Comparison of ENCODE assay signal across 8 cellular contexts in genomic region chr16:88811600-88811849, GRCh38. TPM values are rescaled to one million over a fixed set of nuclear protein-coding genes. Genes with fewer than 3 reads are reported as not detected.
DNase-seq lines count a peak whose midpoint lies in the region; ATAC-seq and TF ChIP-seq lines count a peak whose summit lies in the region.

No MANE protein-coding gene starts in this region.

- H3K27me3 ChIP-seq in CD8-positive, alpha-beta T cell (ENCODE audit: insufficient read depth, low read length): no peaks in the 10 kb centered on the region
- no peaks in the 10 kb centered on the region for H3K27me3 ChIP-seq in H7 (ENCODE audit: control insufficient read depth, insufficient read depth, low read length)
- H3K27me3 ChIP-seq in iPS-20b (ENCODE audit: insufficient read depth, low read length): no peaks in the 10 kb centered on the region
- H3K27me3 ChIP-seq in thoracic aorta (replicated peaks; ENCODE audit: insufficient read depth): no peaks in the 10 kb centered on the region

- CTCF ChIA-PET in CD8-positive, alpha-beta T cell (lab: Charles Lee): interaction anchor here (0.6 to 1.7 kb wide), 7 partner anchors 18 to 220 kb away, joined by 3 to 8 read pairs (median 5); partner anchors contain the start of genes GALNS and TRAPPC2L
- CTCF ChIA-PET in activated CD4-positive, alpha-beta memory T cell treated with anti-CD3 and anti-CD28 coated beads, Interleukin-2, amount 10 ng/mL, durations not matched to agents 7 days and 5 days (lab: Charles Lee): interaction anchor here (1.5 to 5.0 kb wide), 5 partner anchors 30 to 406 kb away, joined by 4 to 36 read pairs (median 19); partner anchors contain the start of genes GALNS, TRAPPC2L and ZNF778

- H3K9me3 Mint-ChIP-seq in CD8-positive, alpha-beta T cell: no peaks in the 10 kb centered on the region
- H3K9me3 Mint-ChIP-seq in activated CD4-positive, alpha-beta memory T cell treated with anti-CD3 and anti-CD28 coated beads, Interleukin-2, amount 10 ng/mL, durations not matched to agents 7 days and 5 days: no peaks in the 10 kb centered on the region

- H3K4me3 Mint-ChIP-seq in CD8-positive, alpha-beta T cell: peak overlapping the region; percentile 97
- H3K4me3 Mint-ChIP-seq in activated CD4-positive, alpha-beta memory T cell treated with anti-CD3 and anti-CD28 coated beads, Interleukin-2, amount 10 ng/mL, durations not matched to agents 7 days and 5 days: peak overlapping the region; percentile 92

- no peaks in the 10 kb centered on the region for H3K9me3 ChIP-seq in CD8-positive, alpha-beta T cell (ENCODE audit: low read length)
- H3K9me3 ChIP-seq in iPS-20b (ENCODE audit: insufficient read depth, low read depth, low read length) (no peaks in the 10 kb centered on the region), thoracic aorta (no peaks in the 10 kb centered on the region)

- peak overlapping the region; percentile 92 for H3K9ac ChIP-seq in iPS-20b (ENCODE audit: low read depth, low read length)

- intact Hi-C loops in CD8-positive, alpha-beta T cell (cut with DNase I, micrococcal nuclease): loop anchor here (1.0 to 5.0 kb wide), 8 partner anchors 8 to 751 kb away; partner anchors contain the start of genes CDT1 (in 2 of the 2), TRAPPC2L (in 2 of the 2), MVD (in 1 of the 2) and PIEZO1 (in 1 of the 2)

- POLR2A ChIA-PET in CD8-positive, alpha-beta T cell (lab: Charles Lee): interaction anchor here (0.6 to 4.0 kb wide), 15 partner anchors 8 to 406 kb away, joined by 3 to 35 read pairs (median 5); partner anchors contain the start of genes CDT1, GALNS, TRAPPC2L and ZC3H18
- POLR2A ChIA-PET in activated CD4-positive, alpha-beta memory T cell treated with anti-CD3 and anti-CD28 coated beads, Interleukin-2, amount 10 ng/mL, durations not matched to agents 7 days and 5 days (lab: Charles Lee): interaction anchor here (1.1 to 11.5 kb wide), 12 partner anchors 8 to 429 kb away, joined by 3 to 249 read pairs (median 6); partner anchors contain the start of genes ACSF3, CDT1, GALNS and MVD

- no peak for TF ChIP-seq CTCF in CD8-positive, alpha-beta T cell (IDR thresholded peaks at IDR 0.05)
- no peak for TF ChIP-seq CTCF in thoracic aorta (IDR thresholded peaks at IDR 0.05)

- DNase-seq in CD8-positive, alpha-beta T cell: no peak
- DNase-seq in H7: no peak
- no peak for DNase-seq in activated CD4-positive, alpha-beta memory T cell treated with anti-CD3 and anti-CD28 coated beads, Interleukin-2, amount 10 ng/mL, durations not matched to agents 7 days and 5 days
- DNase-seq in thoracic aorta (ENCODE audit: low spot score): no peak
- DNase-seq in AG20443 (ENCODE audit: low spot score): no peak
- no peak for DNase-seq in NCI-H748 treated with DMSO at 0.1 percent for 48 hours (lab: John Stamatoyannopoulos, UW)

- H3K4me1 ChIP-seq in CD8-positive, alpha-beta T cell (ENCODE audit: insufficient read depth, low read length): peaks cover 21% of the 10 kb centered on the region
- H3K4me1 ChIP-seq in iPS-20b (ENCODE audit: insufficient read depth, low read length): no peaks in the 10 kb centered on the region
- H3K4me1 ChIP-seq in thoracic aorta (ENCODE audit: control insufficient read depth in 1 of 2, low read depth in 2 of 2): peaks cover 11 to 34% of the 10 kb centered on the region in 2 donors

- H3K36me3 Mint-ChIP-seq in CD8-positive, alpha-beta T cell: peaks cover 14% of the 10 kb centered on the region
- H3K36me3 Mint-ChIP-seq in activated CD4-positive, alpha-beta memory T cell treated with anti-CD3 and anti-CD28 coated beads, Interleukin-2, amount 10 ng/mL, durations not matched to agents 7 days and 5 days (ENCODE audit: low read depth): peaks cover 27% of the 10 kb centered on the region

- H3K4me3 ChIP-seq in CD8-positive, alpha-beta T cell (ENCODE audit: low read depth, low read length): peak overlapping the region; percentile 99
- peak overlapping the region; percentile 86 for H3K4me3 ChIP-seq in H7 (ENCODE audit: insufficient read depth, low read depth, low read length)
- H3K4me3 ChIP-seq in iPS-20b (ENCODE audit: low read length): peak overlapping the region; percentile 91
- H3K4me3 ChIP-seq in thoracic aorta: peak overlapping the region; percentile 87

- peak overlapping the region; percentile 97 for H3K27ac Mint-ChIP-seq in CD8-positive, alpha-beta T cell
- H3K27ac Mint-ChIP-seq in activated CD4-positive, alpha-beta memory T cell treated with anti-CD3 and anti-CD28 coated beads, Interleukin-2, amount 10 ng/mL, durations not matched to agents 7 days and 5 days: peak overlapping the region; percentile 99

- no peak for ATAC-seq in CD8-positive, alpha-beta T cell
- no peak for ATAC-seq in thoracic aorta (ENCODE audit: insufficient number of reproducible peaks, low FRiP score, low read depth)
- no peak for ATAC-seq in HG03175 (IDR thresholded peaks at IDR 0.05; ENCODE audit: unreplicated experiment)

- peaks cover 19% of the 10 kb centered on the region for H3K4me1 Mint-ChIP-seq in CD8-positive, alpha-beta T cell (ENCODE audit: low read depth)
- peaks cover 33% of the 10 kb centered on the region for H3K4me1 Mint-ChIP-seq in activated CD4-positive, alpha-beta memory T cell treated with anti-CD3 and anti-CD28 coated beads, Interleukin-2, amount 10 ng/mL, durations not matched to agents 7 days and 5 days

- peaks cover 12% of the 10 kb centered on the region for H3K36me3 ChIP-seq in CD8-positive, alpha-beta T cell (ENCODE audit: insufficient read depth, low read length)
- H3K36me3 ChIP-seq in H7 (replicated peaks; ENCODE audit: control insufficient read depth, insufficient read depth, low read length) (peaks cover 36% of the 10 kb centered on the region), iPS-20b (ENCODE audit: insufficient read depth, low read depth, low read length) (peaks cover 41% of the 10 kb centered on the region), thoracic aorta (peaks cover 11% of the 10 kb centered on the region)

- H3K27me3 Mint-ChIP-seq in CD8-positive, alpha-beta T cell (ENCODE audit: low read depth): no peaks in the 10 kb centered on the region
- H3K27me3 Mint-ChIP-seq in activated CD4-positive, alpha-beta memory T cell treated with anti-CD3 and anti-CD28 coated beads, Interleukin-2, amount 10 ng/mL, durations not matched to agents 7 days and 5 days: no peaks in the 10 kb centered on the region

- H3K27ac ChIP-seq in CD8-positive, alpha-beta T cell (ENCODE audit: low read depth, low read length): peak overlapping the region; percentile 87
- H3K27ac ChIP-seq in iPS-20b (ENCODE audit: low read length): peak overlapping the region; percentile 81
- H3K27ac ChIP-seq in thoracic aorta: peak overlapping the region; percentile 78 to 93

RNA-seq across cellular contexts. Expression of gene APRT, which starts 0.2 kb away (rescaled TPM):
- 100 to 1,000 TPM; 171 to 178 TPM for total RNA-seq in CD8-positive, alpha-beta T cell
- total RNA-seq in H7 (2014; rRNA removed; shearing (Covaris generic)): 526 and 633 TPM in 2 replicates
- total RNA-seq in activated CD4-positive, alpha-beta memory T cell treated with anti-CD3 and anti-CD28 coated beads, Interleukin-2, amount 10 ng/mL, durations not matched to agents 7 days and 5 days: 100 to 1,000 TPM; 129 to 136 TPM
- 10 to 100 TPM; 45.5 to 80.7 TPM for total RNA-seq in thoracic aorta

RNA-seq across cellular contexts. Expression of gene CDT1, which starts 7.9 kb away (rescaled TPM):
- total RNA-seq in CD8-positive, alpha-beta T cell: 1 to 10 TPM; 1.2 to 2.3 TPM
- total RNA-seq in H7 (2014; rRNA removed; shearing (Covaris generic)): 120 and 176 TPM in 2 replicates
- total RNA-seq in activated CD4-positive, alpha-beta memory T cell treated with anti-CD3 and anti-CD28 coated beads, Interleukin-2, amount 10 ng/mL, durations not matched to agents 7 days and 5 days: 100 to 1,000 TPM; 133 to 137 TPM
- total RNA-seq in thoracic aorta: under 1 TPM in 1 of 2 donors, not detected in 1; 0.71 TPM

RNA-seq across cellular contexts. Expression of gene PIEZO1, which starts 26.5 kb away (rescaled TPM):
- 10 to 100 TPM; 67.4 to 70.1 TPM for total RNA-seq in CD8-positive, alpha-beta T cell
- total RNA-seq in H7 (2014; rRNA removed; shearing (Covaris generic)): 60.0 and 86.8 TPM in 2 replicates
- total RNA-seq in activated CD4-positive, alpha-beta memory T cell treated with anti-CD3 and anti-CD28 coated beads, Interleukin-2, amount 10 ng/mL, durations not matched to agents 7 days and 5 days: 100 to 1,000 TPM; 308 to 323 TPM
- 100 to 1,000 TPM; 108 to 179 TPM for total RNA-seq in thoracic aorta

RNA-seq across cellular contexts. Expression of gene GALNS, which starts 45.2 kb away (rescaled TPM):
- 10 to 100 TPM; 16.0 to 20.0 TPM for total RNA-seq in CD8-positive, alpha-beta T cell
- total RNA-seq in H7 (2014; rRNA removed; shearing (Covaris generic)): 6.7 and 17.1 TPM in 2 replicates
- total RNA-seq in activated CD4-positive, alpha-beta memory T cell treated with anti-CD3 and anti-CD28 coated beads, Interleukin-2, amount 10 ng/mL, durations not matched to agents 7 days and 5 days: 10 to 100 TPM; 35.2 to 38.2 TPM
- 10 to 100 TPM; 24.8 to 38.7 TPM for total RNA-seq in thoracic aorta

RNA-seq across cellular contexts. Expression of gene TRAPPC2L, which starts 45.4 kb away (rescaled TPM):
- total RNA-seq in CD8-positive, alpha-beta T cell: 10 to 100 TPM; 53.4 to 56.5 TPM
- 56.2 and 56.6 TPM in 2 replicates for total RNA-seq in H7 (2014; rRNA removed; shearing (Covaris generic))
- total RNA-seq in activated CD4-positive, alpha-beta memory T cell treated with anti-CD3 and anti-CD28 coated beads, Interleukin-2, amount 10 ng/mL, durations not matched to agents 7 days and 5 days: 10 to 100 TPM; 44.9 to 45.8 TPM
- 10 to 100 TPM; 12.4 to 31.4 TPM for total RNA-seq in thoracic aorta

Comparison
In these comparisons a context has a peak if more than half of its experiments do, and no peak if none do; other contexts are left out.
1. RNA of gene CDT1, which starts 7.9 kb away (total RNA-seq): 133 to 137 TPM in activated CD4-positive, alpha-beta memory T cell treated with anti-CD3 and anti-CD28 coated beads, Interleukin-2, amount 10 ng/mL, durations not matched to agents 7 days and 5 days and 120 to 176 TPM in H7; 1.2 to 2.3 TPM in CD8-positive, alpha-beta T cell and 0.71 TPM in thoracic aorta; every median in the first group is over 10 times any median in the second.
2. Peak in every context shown above with its lines, with median percentiles within 50 percentile points of each other: H3K27ac ChIP-seq and H3K4me3 ChIP-seq.